Comparison of ENCODE assay signal across 12 cellular contexts in genomic region chrX:19885732-19886131, GRCh38. TPM values are rescaled to one million over a fixed set of nuclear protein-coding genes. Genes with fewer than 3 reads are reported as not detected.
DNase-seq lines count a peak whose midpoint lies in the region; ATAC-seq, FAIRE-seq and TF ChIP-seq lines count a peak whose summit lies in the region.
"Had no signal": no experiment of that assay in that cellular context is flagged by ENCODE, and none has a peak within 500 bp of the region (broad histone marks: within the 10 kb centered on the region; RNA-seq: fewer than 3 reads in every experiment).

No MANE protein-coding gene starts in this region.

- TF ChIP-seq CTCF in OCI-LY7 (conservative IDR thresholded peaks at IDR 0.05; ENCODE audit: low read length) (no peak), endothelial cell of umbilical vein (IDR thresholded peaks at IDR 0.05; ENCODE audit: extremely low read depth in 1 of 2, insufficient read depth in 1 of 2, low read depth in 1 of 2, low read length in 2 of 2) (no peak), GM13976 (IDR thresholded peaks at IDR 0.05; ENCODE audit: borderline replicate concordance, control extremely low read depth, extremely low read depth, insufficient read depth, missing control alignments) (no peak)

- H3K9me1 ChIP-seq in endothelial cell of umbilical vein (replicated peaks; ENCODE audit: control insufficient read depth, extremely low read depth, insufficient read depth, low read length): no peaks in the 10 kb centered on the region

- in situ Hi-C loops in GM13976 (cut with MboI; ENCODE audit: low sequenced_read_pairs, unreplicated experiment): loop anchor here (25.0 kb wide), 1 partner anchor 523 kb away; no protein-coding TSS in a partner anchor

- H3K4me2 ChIP-seq in OCI-LY7 (ENCODE audit: low read length) (peak overlapping the region; percentile 83), endothelial cell of umbilical vein (ENCODE audit: insufficient read depth, low read length) (no peak overlapping the region)

- H3K27me3 Mint-ChIP-seq in activated T-cell treated with anti-CD3 and anti-CD28 coated beads, Interleukin-2, amount 50 U/mL, for 4 hours (ENCODE audit: low read depth): no peaks in the 10 kb centered on the region

- no peak overlapping the region for H3K27ac Mint-ChIP-seq in stimulated activated effector memory CD8-positive, alpha-beta T cell treated with anti-CD3 and anti-CD28 coated beads, Interleukin-12 subunit alpha, Interleukin-12 subunit beta, amount 100 ng/mL, for 72 hours

- H2AFZ ChIP-seq in OCI-LY7 (ENCODE audit: low read length) (no peak overlapping the region), endothelial cell of umbilical vein (ENCODE audit: low read depth, low read length) (no peak overlapping the region)

- intact Hi-C loops in OCI-LY7 (cut with micrococcal nuclease; ENCODE audit: unreplicated experiment) (loop anchor here (2.0 kb wide), 2 partner anchors 45 to 75 kb away; no protein-coding TSS in a partner anchor), endothelial cell of umbilical vein (cut with micrococcal nuclease) (no loop called here)

- peaks cover 18% of the 10 kb centered on the region for H3K36me3 ChIP-seq in OCI-LY7 (ENCODE audit: insufficient read depth, low read length)
- H3K36me3 ChIP-seq in endothelial cell of umbilical vein (ENCODE audit: control insufficient read depth in 2 of 2, extremely low read depth in 1 of 2, insufficient read depth in 2 of 2, low read length in 2 of 2): no peaks in the 10 kb centered on the region
- H3K36me3 ChIP-seq: BE2C, Peyer's patch, thoracic aorta had no signal

- H3K27ac ChIP-seq in OCI-LY7 (ENCODE audit: low read depth, low read length, poor library complexity, severe bottlenecking): no peak overlapping the region
- H3K27ac ChIP-seq in endothelial cell of umbilical vein (ENCODE audit: insufficient read depth, low read depth, low read length): no peak overlapping the region
- H3K27ac ChIP-seq: thoracic aorta had no signal

- FAIRE-seq in endothelial cell of umbilical vein (lab: Jason Lieb, UNC): peak; percentile 18
- FAIRE-seq: islet of Langerhans had no signal

- H4K20me1 ChIP-seq in OCI-LY7 (ENCODE audit: insufficient read depth, low read length): peaks cover 21% of the 10 kb centered on the region; the same call in 1 of the 2 replicates
- no peaks in the 10 kb centered on the region for H4K20me1 ChIP-seq in endothelial cell of umbilical vein (replicated peaks; ENCODE audit: control insufficient read depth, extremely low read depth, insufficient read depth, low read length)

- no peaks in the 10 kb centered on the region for H3K27me3 ChIP-seq in endothelial cell of umbilical vein (ENCODE audit: control insufficient read depth in 2 of 2, insufficient read depth in 2 of 2, low read length in 2 of 2)
- H3K27me3 ChIP-seq: Peyer's patch had no signal

- H3K4me3 ChIP-seq in OCI-LY7 (ENCODE audit: low read depth, low read length, poor library complexity, severe bottlenecking) (peak overlapping the region; percentile 96), endothelial cell of umbilical vein (replicated peaks in 1 of 3; ENCODE audit: insufficient read depth in 1 of 3, low read depth in 1 of 3, low read length in 3 of 3) (no peak overlapping the region)

- H3K79me2 ChIP-seq in OCI-LY7 (ENCODE audit: insufficient read depth, low read depth, low read length) (peaks cover 56% of the 10 kb centered on the region), endothelial cell of umbilical vein (ENCODE audit: control insufficient read depth, insufficient read depth, low read length) (no peaks in the 10 kb centered on the region)

- CTCF ChIA-PET in OCI-LY7 (lab: Charles Lee; ENCODE audit: unreplicated experiment) (no interaction called here), endothelial cell of umbilical vein (lab: Charles Lee) (interaction anchor here (0.9 to 1.4 kb wide), 4 partner anchors 19 to 292 kb away, joined by 3 to 4 read pairs (median 3); no protein-coding TSS in a partner anchor)

- dilution Hi-C loops in endothelial cell of umbilical vein (cut with MboI; ENCODE audit: extremely low pct_ligation_motif_present, low sequenced_read_pairs): no loop called here

- POLR2A ChIA-PET in OCI-LY7 (lab: Charles Lee) (interaction anchor here (0.6 to 1.8 kb wide), 4 partner anchors 9 to 139 kb away, joined by 3 to 10 read pairs (median 4); no protein-coding TSS in a partner anchor), endothelial cell of umbilical vein (lab: Charles Lee) (no interaction called here)

- BruUV-seq in OCI-LY7 (replicated peaks; lab: Mats Ljungman, UMichigan) (TSS peak; percentile 47), endothelial cell of umbilical vein (replicated peaks; lab: Mats Ljungman, UMichigan) (TSS peak; percentile 29)

- H3K9me3 ChIP-seq in OCI-LY7 (ENCODE audit: low read length) (no peaks in the 10 kb centered on the region), endothelial cell of umbilical vein (replicated peaks; ENCODE audit: control insufficient read depth, insufficient read depth, low read length) (no peaks in the 10 kb centered on the region)
- H3K9me3 ChIP-seq: BE2C, Peyer's patch, thoracic aorta had no signal

- no peak for TF ChIP-seq POLR2A in endothelial cell of umbilical vein (IDR thresholded peaks at IDR 0.05; ENCODE audit: low read depth, low read length)

- H3K9ac ChIP-seq in endothelial cell of umbilical vein (replicated peaks; ENCODE audit: extremely low read depth, insufficient read depth, low read length): no peak overlapping the region

- no peak for ATAC-seq in activated T-cell treated with anti-CD3 and anti-CD28 coated beads, Interleukin-2, amount 50 U/mL, for 4 hours
- no peak for ATAC-seq in stimulated activated effector memory CD8-positive, alpha-beta T cell treated with anti-CD3 and anti-CD28 coated beads, Interleukin-12 subunit alpha, Interleukin-12 subunit beta, amount 100 ng/mL, for 72 hours
- ATAC-seq in GM19397 (IDR thresholded peaks at IDR 0.05; ENCODE audit: unreplicated experiment): no peak

- H3K4me1 ChIP-seq in OCI-LY7 (ENCODE audit: insufficient read depth, low read length, poor library complexity, severe bottlenecking) (peaks cover 53% of the 10 kb centered on the region), endothelial cell of umbilical vein (ENCODE audit: control insufficient read depth, extremely low read depth, insufficient read depth, low read length) (peaks cover 3% of the 10 kb centered on the region)
- H3K4me1 ChIP-seq: BE2C, Peyer's patch had no signal

- no peaks in the 10 kb centered on the region for H3K9me3 Mint-ChIP-seq in activated T-cell treated with anti-CD3 and anti-CD28 coated beads, Interleukin-2, amount 50 U/mL, for 4 hours
- no peaks in the 10 kb centered on the region for H3K9me3 Mint-ChIP-seq in stimulated activated effector memory CD8-positive, alpha-beta T cell treated with anti-CD3 and anti-CD28 coated beads, Interleukin-12 subunit alpha, Interleukin-12 subunit beta, amount 100 ng/mL, for 72 hours

- no peak for DNase-seq in activated T-cell treated with anti-CD3 and anti-CD28 coated beads, Interleukin-2, amount 50 U/mL, for 4 hours
- no peak for DNase-seq in activated T-cell treated with anti-CD3 and anti-CD28 coated beads, Interleukin-2, amount 50 U/mL, for 1 hour
- DNase-seq in OCI-LY7 (ENCODE audit: low spot score) (no peak), endothelial cell of umbilical vein (ENCODE audit: low read depth, low spot score) (no peak), GM13976 (ENCODE audit: low spot score) (no peak), cerebellar cortex (ENCODE audit: low spot score) (no peak)
- DNase-seq in stimulated activated effector memory CD8-positive, alpha-beta T cell treated with anti-CD3 and anti-CD28 coated beads, Interleukin-12 subunit alpha, Interleukin-12 subunit beta, amount 100 ng/mL, for 72 hours (ENCODE audit: low spot score in 2 of 2): no peak
- DNase-seq: BE2C, Peyer's patch had no signal

- H3K36me3 Mint-ChIP-seq in activated T-cell treated with anti-CD3 and anti-CD28 coated beads, Interleukin-2, amount 50 U/mL, for 4 hours (ENCODE audit: insufficient read depth): peaks cover 9% of the 10 kb centered on the region
- peaks cover 16% of the 10 kb centered on the region for H3K36me3 Mint-ChIP-seq in stimulated activated effector memory CD8-positive, alpha-beta T cell treated with anti-CD3 and anti-CD28 coated beads, Interleukin-12 subunit alpha, Interleukin-12 subunit beta, amount 100 ng/mL, for 72 hours

- H3K9me2 ChIP-seq in OCI-LY7 (ENCODE audit: insufficient read depth, low read length): no peaks in the 10 kb centered on the region

- H3K4me1 Mint-ChIP-seq in activated T-cell treated with anti-CD3 and anti-CD28 coated beads, Interleukin-2, amount 50 U/mL, for 4 hours (ENCODE audit: low read depth): peaks cover 58% of the 10 kb centered on the region
- peaks cover 50% of the 10 kb centered on the region for H3K4me1 Mint-ChIP-seq in stimulated activated effector memory CD8-positive, alpha-beta T cell treated with anti-CD3 and anti-CD28 coated beads, Interleukin-12 subunit alpha, Interleukin-12 subunit beta, amount 100 ng/mL, for 72 hours

- peak overlapping the region; percentile 85 for H3K4me3 Mint-ChIP-seq in activated T-cell treated with anti-CD3 and anti-CD28 coated beads, Interleukin-2, amount 50 U/mL, for 4 hours
- peak overlapping the region; percentile 77 for H3K4me3 Mint-ChIP-seq in stimulated activated effector memory CD8-positive, alpha-beta T cell treated with anti-CD3 and anti-CD28 coated beads, Interleukin-12 subunit alpha, Interleukin-12 subunit beta, amount 100 ng/mL, for 72 hours

TF ChIP-seq in endothelial cell of umbilical vein, 7 proteins besides CTCF, POLR2A, EP300 and RAD21 (continues in another document):
- TF ChIP-seq GATA2 (IDR thresholded peaks at IDR 0.05; ENCODE audit: insufficient read depth, insufficient read length, low read depth, low read length) (no peak), POLR2AphosphoS5 (IDR thresholded peaks at IDR 0.05; ENCODE audit: insufficient read depth, low read depth, low read length) (no peak), JUN (IDR thresholded peaks at IDR 0.05; ENCODE audit: borderline replicate concordance, insufficient read depth, insufficient read length, low read depth) (no peak), MYC (IDR thresholded peaks at IDR 0.05; ENCODE audit: low read depth, low read length) (no peak), FOS (IDR thresholded peaks at IDR 0.05; ENCODE audit: borderline replicate concordance, insufficient read depth, low read length) (no peak)

RNA-seq across cellular contexts. Expression of gene SH3KBP1, which starts 1.7 kb away (rescaled TPM):
- total RNA-seq in activated T-cell treated with anti-CD3 and anti-CD28 coated beads, Interleukin-2, amount 50 U/mL, for 4 hours: 10 to 100 TPM; 37.0 to 41.5 (median 39.6) TPM
- 26.1 and 54.6 TPM in 2 replicates for total RNA-seq in OCI-LY7 (2014; rRNA removed; shearing (Covaris generic))
- total RNA-seq in OCI-LY7 (2022) (82.4 and 90.3 TPM in 2 replicates), endothelial cell of umbilical vein (17.2 and 18.4 TPM in 2 replicates)
- polyA plus RNA-seq in endothelial cell of umbilical vein: 4.0 and 5.3 TPM in 2 replicates
- 7.5 and 11.8 TPM in 2 replicates for polyA plus RNA-seq in endothelial cell of umbilical vein (2011; cell fraction: cytosol; rRNA removed)
- polyA plus RNA-seq in endothelial cell of umbilical vein (2011; cell fraction: nucleus; rRNA removed): 7.3 and 11.3 TPM in 2 replicates
- polyA plus RNA-seq in endothelial cell of umbilical vein (2012): 24.7 and 32.0 TPM in 2 replicates
- polyA minus RNA-seq in endothelial cell of umbilical vein: 12.9 and 16.7 TPM in 2 replicates
- 18.1 TPM for polyA minus RNA-seq in endothelial cell of umbilical vein (2011; cell fraction: cytosol; rRNA and poly(A)+ RNA removed)
- 7.6 and 9.5 TPM in 2 replicates for polyA minus RNA-seq in endothelial cell of umbilical vein (2011; cell fraction: nucleus; rRNA and poly(A)+ RNA removed)
